14 cellular contexts compared by ENCODE assay signal in the genomic region with DNA sequence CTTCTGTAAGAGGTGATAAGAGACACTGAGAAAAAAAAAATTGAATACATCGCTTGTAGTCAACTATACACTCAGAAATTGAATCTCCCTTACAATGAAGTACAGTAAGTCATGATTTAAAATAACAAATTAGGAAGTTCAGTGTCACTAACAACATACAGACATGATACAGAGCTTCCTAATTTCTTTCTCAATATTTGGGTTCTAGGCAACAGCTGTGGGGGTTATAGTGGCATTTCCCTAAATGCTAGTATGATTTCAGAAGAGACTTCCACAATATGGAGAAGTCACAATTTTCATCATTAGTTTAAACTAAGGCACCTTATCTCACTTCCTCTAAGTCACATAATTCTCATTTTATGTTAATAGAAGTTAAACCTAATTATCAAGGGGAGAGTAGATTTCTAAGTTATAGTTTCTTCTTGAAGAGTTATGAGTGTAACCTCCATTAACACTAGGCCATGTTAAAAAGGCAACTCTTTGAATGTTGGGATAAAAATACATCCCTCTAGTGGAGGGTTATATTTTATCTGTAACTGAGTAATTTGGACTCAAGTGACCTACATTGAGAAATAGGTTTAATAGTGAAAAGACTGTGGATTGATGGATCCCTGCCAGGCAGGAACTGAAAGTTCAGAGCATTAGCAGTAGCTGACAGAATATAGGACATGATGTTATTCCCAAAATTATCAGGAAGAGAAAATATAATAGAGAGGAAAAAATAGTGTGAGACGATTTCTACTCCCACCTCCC.
DNase-seq lines count a peak whose midpoint lies in the region; FAIRE-seq and TF ChIP-seq lines count a peak whose summit lies in the region.
"Had no signal": no experiment of that assay in that cellular context is flagged by ENCODE, and none has a peak within 500 bp of the region (broad histone marks: within the 10 kb centered on the region; RNA-seq: fewer than 3 reads in every experiment).

No MANE protein-coding gene starts in this region.

- CTCF ChIA-PET in MCF 10A (lab: Yijun Ruan, JAX), result interaction anchor here (0.5 to 1.2 kb wide), 3 partner anchors 9 to 170 kb away, joined by 3 to 5 read pairs (median 4); no protein-coding TSS in a partner anchor

- FAIRE-seq in kidney (lab: Jason Lieb, UNC) (peak; percentile 58), GM12892 (lab: Jason Lieb, UNC) (no peak)
- FAIRE-seq: H54 had no signal

- no peak overlapping the region for H3K4me3 ChIP-seq in breast epithelium
- H3K4me3 ChIP-seq in kidney (ENCODE audit: low read length in 2 of 2), result no peak overlapping the region

- no peaks in the 10 kb centered on the region for H3K36me3 Mint-ChIP-seq in MCF 10A (ENCODE audit: insufficient read depth, unreplicated experiment)
- H3K36me3 Mint-ChIP-seq in activated naive CD8-positive, alpha-beta T cell treated with anti-CD3 and anti-CD28 coated beads for 36 hours, result no peaks in the 10 kb centered on the region
- H3K36me3 Mint-ChIP-seq in type B pancreatic cell, result no peaks in the 10 kb centered on the region
- H3K36me3 Mint-ChIP-seq in progenitor cell of endocrine pancreas (ENCODE audit: insufficient read depth), result no peaks in the 10 kb centered on the region

- H3K4me1 Mint-ChIP-seq in MCF 10A (ENCODE audit: insufficient read depth, unreplicated experiment) (no peaks in the 10 kb centered on the region), type B pancreatic cell (ENCODE audit: unreplicated experiment) (no peaks in the 10 kb centered on the region), progenitor cell of endocrine pancreas (ENCODE audit: low read depth) (peaks cover 1% of the 10 kb centered on the region)
- peaks cover 17% of the 10 kb centered on the region for H3K4me1 Mint-ChIP-seq in activated naive CD8-positive, alpha-beta T cell treated with anti-CD3 and anti-CD28 coated beads for 36 hours

- intact Hi-C loops in MCF 10A (cut with micrococcal nuclease) (no loop called here), breast epithelium (cut with DNase I; ENCODE audit: low total_unique reads) (no loop called here), kidney (cut with DNase I) (no loop called here)

- H3K36me3 ChIP-seq in breast epithelium (no peaks in the 10 kb centered on the region), kidney (ENCODE audit: control insufficient read depth in 1 of 2, insufficient read depth in 2 of 2, low read length in 2 of 2) (no peaks in the 10 kb centered on the region)

- no peaks in the 10 kb centered on the region for H3K27me3 ChIP-seq in breast epithelium

- no peak overlapping the region for H3K27ac ChIP-seq in breast epithelium
- H3K27ac ChIP-seq in kidney (ENCODE audit: low read depth in 2 of 2, low read length in 2 of 2), result no peak overlapping the region

- H3K27ac Mint-ChIP-seq in MCF 10A (ENCODE audit: low read depth, unreplicated experiment) (no peak overlapping the region), type B pancreatic cell (no peak overlapping the region), progenitor cell of endocrine pancreas (no peak overlapping the region)
- H3K27ac Mint-ChIP-seq in activated naive CD8-positive, alpha-beta T cell treated with anti-CD3 and anti-CD28 coated beads for 36 hours, result peak overlapping the region; percentile 48
- H3K27ac Mint-ChIP-seq: nephron progenitor cell had no signal

- no peak overlapping the region for H3K9ac ChIP-seq in kidney (ENCODE audit: low read length in 2 of 2)

- H3K27me3 Mint-ChIP-seq in MCF 10A (ENCODE audit: insufficient read depth, unreplicated experiment) (no peaks in the 10 kb centered on the region), type B pancreatic cell (no peaks in the 10 kb centered on the region), progenitor cell of endocrine pancreas (no peaks in the 10 kb centered on the region)
- H3K27me3 Mint-ChIP-seq in activated naive CD8-positive, alpha-beta T cell treated with anti-CD3 and anti-CD28 coated beads for 36 hours, result no peaks in the 10 kb centered on the region

- DNase-seq in MCF 10A (ENCODE audit: unreplicated experiment) (peak; percentile 29), breast epithelium (ENCODE audit: low spot score in 2 of 2) (no peak), kidney (no peak), type B pancreatic cell (ENCODE audit: extremely low spot score, unreplicated experiment) (no peak), COLO668 (lab: John Stamatoyannopoulos, UW; ENCODE audit: unreplicated experiment) (no peak), GM12892 (ENCODE audit: insufficient read length) (no peak), progenitor cell of endocrine pancreas (ENCODE audit: low spot score, unreplicated experiment) (no peak)
- no peak for DNase-seq in activated naive CD8-positive, alpha-beta T cell treated with anti-CD3 and anti-CD28 coated beads for 36 hours
- DNase-seq: amygdala; effector CD4-positive, alpha-beta T cell; NCI-H526 treated with DMSO at 0.1 percent for 48 hours; nephron progenitor cell; stimulated activated naive CD8-positive, alpha-beta T cell treated with anti-CD3 and anti-CD28 coated beads, Interleukin-15, Interleukin-2, amounts not matched to agents 100 U/mL and 50 U/mL, for 24 hours had no signal

- BruUV-seq in MCF 10A (replicated peaks; lab: Mats Ljungman, UMichigan), result no TSS peak

- no peaks in the 10 kb centered on the region for H3K4me1 ChIP-seq in breast epithelium
- no peaks in the 10 kb centered on the region for H3K4me1 ChIP-seq in kidney (ENCODE audit: control insufficient read depth in 1 of 2, insufficient read depth in 1 of 2, low read depth in 1 of 2, low read length in 2 of 2)

- peaks cover 5% of the 10 kb centered on the region for H3K9me3 Mint-ChIP-seq in MCF 10A (ENCODE audit: unreplicated experiment)
- H3K9me3 Mint-ChIP-seq in activated naive CD8-positive, alpha-beta T cell treated with anti-CD3 and anti-CD28 coated beads for 36 hours, result peaks cover 9% of the 10 kb centered on the region
- H3K9me3 Mint-ChIP-seq in type B pancreatic cell, result peaks cover 1% of the 10 kb centered on the region
- H3K9me3 Mint-ChIP-seq in progenitor cell of endocrine pancreas (ENCODE audit: low read depth), result peaks cover 6% of the 10 kb centered on the region

- POLR2A ChIA-PET in MCF 10A (lab: Yijun Ruan, JAX), result no interaction called here

- TF ChIP-seq CTCF in MCF 10A (IDR thresholded peaks at IDR 0.05; ENCODE audit: unreplicated experiment), result no peak
- TF ChIP-seq CTCF in breast epithelium (IDR thresholded peaks at IDR 0.05), result no peak
- no peak for TF ChIP-seq CTCF in kidney (IDR thresholded peaks at IDR 0.05; ENCODE audit: borderline replicate concordance, extremely low read depth, insufficient read depth)
- TF ChIP-seq CTCF in type B pancreatic cell (conservative IDR thresholded peaks at IDR 0.05), result peak; percentile 42
- no peak for TF ChIP-seq CTCF in progenitor cell of endocrine pancreas (IDR thresholded peaks at IDR 0.05; ENCODE audit: unreplicated experiment)

- no peak for TF ChIP-seq POLR2A in breast epithelium (IDR thresholded peaks at IDR 0.05)
- no peak for TF ChIP-seq POLR2A in GM12892 (IDR thresholded peaks at IDR 0.05; ENCODE audit: low read depth, low read length)

- H3K4me3 Mint-ChIP-seq in MCF 10A (ENCODE audit: unreplicated experiment) (no peak overlapping the region), type B pancreatic cell (no peak overlapping the region), progenitor cell of endocrine pancreas (ENCODE audit: low read depth) (no peak overlapping the region)
- H3K4me3 Mint-ChIP-seq in activated naive CD8-positive, alpha-beta T cell treated with anti-CD3 and anti-CD28 coated beads for 36 hours, result no peak overlapping the region
- H3K4me3 Mint-ChIP-seq: nephron progenitor cell had no signal

- peaks cover 0 to 8% of the 10 kb centered on the region in 2 donors for H3K9me3 ChIP-seq in breast epithelium
- H3K9me3 ChIP-seq in kidney (ENCODE audit: control insufficient read depth in 1 of 2, low read length in 2 of 2), result peaks cover 0 to 5% of the 10 kb centered on the region in 2 donors
